14 cellular contexts compared by ENCODE assay signal in genomic region chr18:77173274-77174030, GRCh38. TPM values are rescaled to one million over a fixed set of nuclear protein-coding genes. Genes with fewer than 3 reads are reported as not detected.
DNase-seq lines count a peak whose midpoint lies in the region; ATAC-seq and TF ChIP-seq lines count a peak whose summit lies in the region.
"Had no signal": no experiment of that assay in that cellular context is flagged by ENCODE, and none has a peak within 500 bp of the region (broad histone marks: within the 10 kb centered on the region; RNA-seq: fewer than 3 reads in every experiment).

No MANE protein-coding gene starts in this region.

- DNase-seq in LHCN-M2 (ENCODE audit: low read depth) = peak; percentile 65
- DNase-seq in NCI-H1694 treated with DMSO at 0.1 percent for 48 hours (lab: John Stamatoyannopoulos, UW) = peak; percentile 77
- DNase-seq in SJCRH30 = peak; percentile 69 to 84
- DNase-seq in gastrocnemius medialis = no peak
- DNase-seq in stimulated activated CD8-positive, alpha-beta memory T cell treated with anti-CD3 and anti-CD28 coated beads, Interleukin-4, amount 100 ng/mL, for 48 hours = no peak
- DNase-seq in cerebellar nuclear complex (lab: John Stamatoyannopoulos, UW) = no peak
- DNase-seq: BE2C; CD4-positive, alpha-beta memory T cell; EL; Karpas-422; NCI-H1417 treated with DMSO at 0.1 percent for 48 hours; T1000 had no signal

- intact Hi-C loops in gastrocnemius medialis (cut with DNase I; ENCODE audit: low total_unique reads) = loop anchor here (10.0 kb wide), 1 partner anchor 51 kb away; no protein-coding TSS in a partner anchor

- ATAC-seq in gastrocnemius medialis (peak; percentile 39 to 62), HG03432 (IDR thresholded peaks at IDR 0.05; ENCODE audit: unreplicated experiment) (no peak)

- H3K27me3 ChIP-seq in SJCRH30 (no peaks in the 10 kb centered on the region), gastrocnemius medialis (no peaks in the 10 kb centered on the region)
- H3K27me3 ChIP-seq: BE2C, SJSA1 had no signal

- H3K27ac ChIP-seq in SJCRH30 (peak overlapping the region; percentile 71), gastrocnemius medialis (no peak overlapping the region)
- H3K27ac ChIP-seq: SJSA1 had no signal

- TF ChIP-seq CTCF in gastrocnemius medialis (IDR thresholded peaks at IDR 0.05 in 4 of 5, conservative IDR thresholded peaks at IDR 0.05 in 1 of 5) = no peak

- no peaks in the 10 kb centered on the region for H3K36me3 ChIP-seq in SJCRH30
- H3K36me3 ChIP-seq in gastrocnemius medialis = no peaks in the 10 kb centered on the region
- H3K36me3 ChIP-seq: BE2C, SJSA1 had no signal

- TF ChIP-seq POLR2A in gastrocnemius medialis (IDR thresholded peaks at IDR 0.05) = no peak

- H3K4me3 ChIP-seq in SJCRH30 (no peak overlapping the region), gastrocnemius medialis (no peak overlapping the region)
- H3K4me3 ChIP-seq: SJSA1 had no signal

- H3K4me1 ChIP-seq in SJCRH30 (peaks cover 10% of the 10 kb centered on the region), gastrocnemius medialis (no peaks in the 10 kb centered on the region)
- H3K4me1 ChIP-seq: BE2C had no signal

- in situ Hi-C loops in gastrocnemius medialis (cut with MboI; ENCODE audit: low sequenced_read_pairs in 4 of 4) = no loop called here

- H3K9me3 ChIP-seq in SJCRH30 (replicated peaks) (no peaks in the 10 kb centered on the region), gastrocnemius medialis (no peaks in the 10 kb centered on the region)
- H3K9me3 ChIP-seq: BE2C, SJSA1 had no signal

RNA-seq across cellular contexts. Expression of gene MBP, which starts 40.9 kb away (rescaled TPM):
- total RNA-seq in LHCN-M2 (2014; rRNA removed) (under 0.01 and 1.0 TPM in 2 replicates), gastrocnemius medialis (10 to 100 TPM; 28.6 to 55.0 (median 50.4) TPM)
- 0.09 TPM for polyA plus RNA-seq in LHCN-M2 (2012)
- 0.20 TPM in 1 of 2 replicates, not detected in the other for total RNA-seq in SJCRH30 (2014; rRNA removed; shearing (Covaris generic))
- total RNA-seq: SJSA1 had no signal

Comparison
In these comparisons a context has a peak if more than half of its experiments do, and no peak if none do; other contexts are left out.
1. DNase-seq: peak in LHCN-M2 (single experiment), NCI-H1694 treated with DMSO at 0.1 percent for 48 hours (single experiment) and SJCRH30 (2 of 2); none in gastrocnemius medialis (0 of 2), stimulated activated CD8-positive, alpha-beta memory T cell treated with anti-CD3 and anti-CD28 coated beads, Interleukin-4, amount 100 ng/mL, for 48 hours (single experiment) and cerebellar nuclear complex (0 of 2).
2. RNA of gene MBP, which starts 40.9 kb away (total RNA-seq): 28.6 to 55.0 TPM in gastrocnemius medialis; 0.20 TPM in SJCRH30 and under 0.01 to 1.0 TPM in LHCN-M2; every median in the first group is over 10 times any median in the second.